ENCODE assay signal across 1 cellular context in genomic region chr6:133955136-133955576, GRCh38.
TF ChIP-seq lines count a peak whose summit lies in the region.

No MANE protein-coding gene starts in this region.

TF ChIP-seq in H1, 55 proteins besides CTCF, POLR2A, EP300 and RAD21:
- TF ChIP-seq SIX5 (IDR thresholded peaks at IDR 0.05; ENCODE audit: low read depth, low read length) = no peak
- no peak for TF ChIP-seq TAF7 (optimal IDR thresholded peaks at IDR 0.05; ENCODE audit: borderline replicate concordance, low read depth, low read length)
- no peak for TF ChIP-seq GTF2F1 (IDR thresholded peaks at IDR 0.05; ENCODE audit: borderline replicate concordance, low read depth, low read length)
TF ChIP-seq in H1: peak in this region for 0.
